8 cellular contexts compared by ENCODE assay signal in the genomic region with DNA sequence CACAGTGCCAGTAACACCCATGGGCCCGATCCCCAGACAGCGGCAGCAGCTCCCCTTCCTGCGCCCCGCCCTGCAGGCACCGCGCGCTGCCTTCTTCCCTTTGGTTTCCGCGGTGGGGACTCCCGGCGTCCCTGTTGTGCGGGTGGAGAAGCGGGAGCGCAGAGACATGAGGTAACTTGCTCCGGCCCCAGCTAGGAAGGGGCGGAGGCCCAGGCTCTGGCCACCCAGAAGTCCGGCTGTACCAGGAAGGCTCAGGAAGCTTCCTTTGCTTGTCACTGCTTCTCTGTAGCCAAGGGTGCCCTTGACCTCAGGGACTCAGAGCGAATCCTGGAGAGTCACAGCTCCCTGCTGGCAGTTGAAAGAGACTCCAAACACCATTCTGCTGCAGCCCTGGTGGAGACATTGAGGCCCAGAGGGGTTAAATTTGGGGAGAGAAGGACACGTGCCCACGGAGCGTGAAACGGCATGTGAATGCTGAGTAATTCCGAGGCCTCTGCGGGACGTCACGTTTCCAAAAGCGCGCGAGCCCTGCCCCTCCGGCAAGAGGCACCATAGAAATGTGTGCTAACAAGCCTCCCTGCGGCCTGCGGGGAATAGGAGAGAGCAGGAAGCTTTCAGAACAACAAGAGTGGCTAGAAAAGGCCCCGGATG. TPM values are rescaled to one million over a fixed set of nuclear protein-coding genes. Genes with fewer than 3 reads are reported as not detected.
DNase-seq lines count a peak whose midpoint lies in the region; ATAC-seq and TF ChIP-seq lines count a peak whose summit lies in the region.

No MANE protein-coding gene starts in this region.

- H3K9me3 ChIP-seq in hepatocyte (ENCODE audit: low read depth), result no peaks in the 10 kb centered on the region

- H3K4me1 ChIP-seq in hepatocyte (ENCODE audit: insufficient read depth), result no peaks in the 10 kb centered on the region

- H3K79me2 ChIP-seq in hepatocyte, result no peaks in the 10 kb centered on the region

- no peaks in the 10 kb centered on the region for H3K9me2 ChIP-seq in hepatocyte (replicated peaks; ENCODE audit: insufficient read depth)

- H2AFZ ChIP-seq in hepatocyte, result no peak overlapping the region

- no peaks in the 10 kb centered on the region for H3K36me3 ChIP-seq in hepatocyte (replicated peaks; ENCODE audit: insufficient read depth, low read depth)

- TF ChIP-seq CTCF in GM12865 (IDR thresholded peaks at IDR 0.05; ENCODE audit: insufficient read depth, low read depth, low read length, missing control alignments), result no peak
- TF ChIP-seq CTCF in hepatocyte (IDR thresholded peaks at IDR 0.05; ENCODE audit: poor library complexity), result no peak

- H3K27me3 ChIP-seq in hepatocyte, result no peaks in the 10 kb centered on the region

- H3K4me3 ChIP-seq in GM12865 (ENCODE audit: low read depth, low read length) (peak overlapping the region; percentile 30), hepatocyte (no peak overlapping the region)

- intact Hi-C loops in Right ventricle myocardium superior (cut with DNase I) (no loop called here), sciatic nerve (cut with DNase I) (no loop called here)

- DNase-seq in GM12865 (ENCODE audit: low read depth), result peak; percentile 33
- peak; percentile 33 for DNase-seq in activated T-cell treated with anti-CD3 and anti-CD28 coated beads, Interleukin-2, amount 50 U/mL, for 1 hour
- peak; percentile 88 for DNase-seq in Right ventricle myocardium superior
- DNase-seq in sciatic nerve (ENCODE audit: low spot score), result peak; percentile 86
- no peak for DNase-seq in hepatocyte (ENCODE audit: low spot score)
- DNase-seq in central memory CD4-positive, alpha-beta T cell, result no peak

- H4K20me1 ChIP-seq in hepatocyte (ENCODE audit: insufficient read depth, poor library complexity, severe bottlenecking), result no peaks in the 10 kb centered on the region

- WGBS in hepatocyte (ENCODE audit: low lambda C conversion rate, missing lambda C conversion rate), result 52% methylated on average over 32 of the region's 33 CpGs

- H3K27ac ChIP-seq in hepatocyte, result no peak overlapping the region

- peak; percentile 84 for ATAC-seq in Right ventricle myocardium superior (ENCODE audit: poor library complexity)
- peak; percentile 94 for ATAC-seq in sciatic nerve
- ATAC-seq in HG03442 (IDR thresholded peaks at IDR 0.05; ENCODE audit: unreplicated experiment), result no peak
- ATAC-seq in GM19395 (IDR thresholded peaks at IDR 0.05; ENCODE audit: unreplicated experiment), result no peak

- no peak overlapping the region for H3K4me2 ChIP-seq in hepatocyte

RNA-seq across cellular contexts. Expression of a gene that starts 6.7 kb away (rescaled TPM):
- total RNA-seq in Right ventricle myocardium superior (19.8 TPM), sciatic nerve (306 TPM), hepatocyte (8.5 and 15.0 TPM in 2 replicates)
- 13.8 and 20.0 TPM in 2 replicates for polyA plus RNA-seq in hepatocyte

RNA-seq across cellular contexts. Expression of a gene that starts 45.0 kb away (rescaled TPM):
- total RNA-seq in Right ventricle myocardium superior, result 8.5 TPM
- total RNA-seq in sciatic nerve, result 23.0 TPM
- total RNA-seq in hepatocyte, result 4.4 and 6.9 TPM in 2 replicates
- 4.3 and 6.6 TPM in 2 replicates for polyA plus RNA-seq in hepatocyte

Comparison
In these comparisons a context has a peak if more than half of its experiments do, and no peak if none do; other contexts are left out.
1. DNase-seq: peak in GM12865 (single experiment), activated T-cell treated with anti-CD3 and anti-CD28 coated beads, Interleukin-2, amount 50 U/mL, for 1 hour (single experiment), Right ventricle myocardium superior (single experiment) and sciatic nerve (single experiment); none in hepatocyte (single experiment) and central memory CD4-positive, alpha-beta T cell (single experiment).
2. ATAC-seq: peak in Right ventricle myocardium superior (single experiment) and sciatic nerve (single experiment); none in HG03442 (single experiment) and GM19395 (single experiment).
3. RNA of a gene that starts 6.7 kb away (total RNA-seq): 306 TPM in sciatic nerve (single experiment); 19.8 TPM in Right ventricle myocardium superior (single experiment) and 8.5 to 15.0 TPM in hepatocyte; every median in the first group is over 10 times any median in the second.